ENCODE assay signal across 7 cellular contexts in genomic region chr1:153646672-153647374, GRCh38. TPM values are rescaled to one million over a fixed set of nuclear protein-coding genes. Genes with fewer than 3 reads are reported as not detected.
A peak's percentile ranks its signal among the peaks of the same experiment; 100 is the strongest.
DNase-seq lines count a peak whose midpoint lies in the region; ATAC-seq and TF ChIP-seq lines count a peak whose summit lies in the region.

No MANE protein-coding gene starts in this region.

- DNase-seq in Caco-2 (no peak), NOMO-1 treated with dmso at 0.1 percent for 144 hours (lab: John Stamatoyannopoulos, UW; ENCODE audit: unreplicated experiment) (peak; percentile 71), neural crest cell (ENCODE audit: low read depth, low spot score) (no peak), NCI-H2081 (lab: John Stamatoyannopoulos, UW) (no peak), GM13977 (ENCODE audit: low spot score) (no peak)
- no peak for DNase-seq in central memory CD8-positive, alpha-beta T cell (ENCODE audit: low spot score in 2 of 2)

- H3K9me3 Mint-ChIP-seq in Caco-2 (ENCODE audit: unreplicated experiment): no peaks in the 10 kb centered on the region
- no peaks in the 10 kb centered on the region for H3K9me3 Mint-ChIP-seq in central memory CD8-positive, alpha-beta T cell
- H3K9me3 Mint-ChIP-seq in neural crest cell: no peaks in the 10 kb centered on the region

- POLR2A ChIA-PET in Caco-2 (lab: Charles Lee): interaction anchor here (3.8 kb wide), 1 partner anchor 13 kb away, joined by 16 read pairs; the partner anchor contains the start of gene CHTOP

- CTCF ChIA-PET in Caco-2 (lab: Charles Lee): no interaction called here

- H3K27me3 Mint-ChIP-seq in Caco-2 (ENCODE audit: insufficient read depth, unreplicated experiment) (no peaks in the 10 kb centered on the region), neural crest cell (ENCODE audit: low read depth) (no peaks in the 10 kb centered on the region)
- no peaks in the 10 kb centered on the region for H3K27me3 Mint-ChIP-seq in central memory CD8-positive, alpha-beta T cell

- H3K4me1 ChIP-seq in Caco-2: peaks cover 13% of the 10 kb centered on the region; the same call in 1 of the 2 replicates

- no peak overlapping the region for H3K4me3 Mint-ChIP-seq in Caco-2 (ENCODE audit: unreplicated experiment)
- H3K4me3 Mint-ChIP-seq in central memory CD8-positive, alpha-beta T cell: no peak overlapping the region
- peak overlapping the region; percentile 21 for H3K4me3 Mint-ChIP-seq in neural crest cell

- no peak for TF ChIP-seq CTCF in Caco-2 (IDR thresholded peaks at IDR 0.05; ENCODE audit: insufficient read depth in 1 of 2, low read depth in 1 of 2, low read length in 1 of 2, severe bottlenecking in 1 of 2, unreplicated experiment in 1 of 2)
- TF ChIP-seq CTCF in neural crest cell (conservative IDR thresholded peaks at IDR 0.05): no peak
- TF ChIP-seq CTCF in GM13977 (IDR thresholded peaks at IDR 0.05; ENCODE audit: extremely low read depth, insufficient read depth, missing control alignments): no peak

- intact Hi-C loops in Caco-2 (cut with micrococcal nuclease; ENCODE audit: unreplicated experiment): no loop called here

- peaks cover 9% of the 10 kb centered on the region for H3K36me3 ChIP-seq in Caco-2 (ENCODE audit: control insufficient read depth, insufficient read depth, low read length)

- no peak for ATAC-seq in central memory CD8-positive, alpha-beta T cell (replicated peaks; ENCODE audit: extremely low read depth, poor library complexity, severe bottlenecking)
- no peak for ATAC-seq in GM21529 (IDR thresholded peaks at IDR 0.05; ENCODE audit: unreplicated experiment)

- H3K36me3 Mint-ChIP-seq in Caco-2 (ENCODE audit: insufficient read depth, unreplicated experiment) (peaks cover 82% of the 10 kb centered on the region), neural crest cell (ENCODE audit: low read depth) (peaks cover 28% of the 10 kb centered on the region)
- peaks cover 47% of the 10 kb centered on the region for H3K36me3 Mint-ChIP-seq in central memory CD8-positive, alpha-beta T cell (ENCODE audit: insufficient read depth)

- H3K4me1 Mint-ChIP-seq in Caco-2 (ENCODE audit: low read depth, unreplicated experiment): peaks cover 33% of the 10 kb centered on the region
- H3K4me1 Mint-ChIP-seq in central memory CD8-positive, alpha-beta T cell: peaks cover 64% of the 10 kb centered on the region
- H3K4me1 Mint-ChIP-seq in neural crest cell: peaks cover 11% of the 10 kb centered on the region

- H3K9me3 ChIP-seq in Caco-2: no peaks in the 10 kb centered on the region

- no peaks in the 10 kb centered on the region for H3K27me3 ChIP-seq in Caco-2 (replicated peaks; ENCODE audit: control insufficient read depth, insufficient read depth, low read length)

- no peak overlapping the region for H3K4me3 ChIP-seq in Caco-2 (ENCODE audit: low read depth, low read length)

- peak overlapping the region; percentile 33 for H3K27ac Mint-ChIP-seq in Caco-2 (ENCODE audit: unreplicated experiment)
- H3K27ac Mint-ChIP-seq in central memory CD8-positive, alpha-beta T cell (ENCODE audit: low read depth): peak overlapping the region; percentile 68
- H3K27ac Mint-ChIP-seq in neural crest cell (ENCODE audit: unreplicated experiment): no peak overlapping the region

- no TSS peak for BruUV-seq in Caco-2 (replicated peaks; lab: Mats Ljungman, UMichigan)

- in situ Hi-C loops in GM13977 (cut with MboI; ENCODE audit: low pct_unique_long_range_greater_than_20kb, low sequenced_read_pairs, unreplicated experiment): no loop called here

RNA-seq across cellular contexts. Expression of gene SNAPIN, which starts 11.7 kb away (rescaled TPM):
- total RNA-seq in Caco-2 (2022): 32.8 and 34.1 TPM in 2 replicates
- 52.8 and 55.4 TPM in 2 replicates for total RNA-seq in neural crest cell

RNA-seq across cellular contexts. Expression of gene CHTOP, which starts 13.0 kb away (rescaled TPM):
- total RNA-seq in Caco-2 (2022): 85.1 and 90.6 TPM in 2 replicates
- total RNA-seq in neural crest cell: 132 and 136 TPM in 2 replicates

RNA-seq across cellular contexts. Expression of gene S100A1, which starts 18.6 kb away (rescaled TPM):
- total RNA-seq in Caco-2 (2022): 12.6 and 18.1 TPM in 2 replicates
- not detected in 2 replicates for total RNA-seq in neural crest cell

RNA-seq across cellular contexts. Expression of gene S100A13, which starts 19.5 kb away (rescaled TPM):
- 198 and 238 TPM in 2 replicates for total RNA-seq in Caco-2 (2022)
- total RNA-seq in neural crest cell: 30.2 and 33.7 TPM in 2 replicates

RNA-seq across cellular contexts. Expression of gene ILF2, which starts 24.0 kb away (rescaled TPM):
- 287 and 289 TPM in 2 replicates for total RNA-seq in Caco-2 (2022)
- 404 and 407 TPM in 2 replicates for total RNA-seq in neural crest cell

Comparison
In these comparisons a context has a peak if more than half of its experiments do, and no peak if none do; other contexts are left out.
1. RNA of gene S100A1, which starts 18.6 kb away (total RNA-seq): 12.6 to 18.1 TPM in Caco-2; not detected in neural crest cell; every median in the first group is over 10 times any median in the second.